9 cellular contexts compared by ENCODE assay signal in genomic region chr5:151238303-151238741, GRCh38. TPM values are rescaled to one million over a fixed set of nuclear protein-coding genes. Genes with fewer than 3 reads are reported as not detected.
A peak's percentile ranks its signal among the peaks of the same experiment; 100 is the strongest.
DNase-seq lines count a peak whose midpoint lies in the region; ATAC-seq and TF ChIP-seq lines count a peak whose summit lies in the region.
"Had no signal": no experiment of that assay in that cellular context is flagged by ENCODE, and none has a peak within 500 bp of the region (broad histone marks: within the 10 kb centered on the region; RNA-seq: fewer than 3 reads in every experiment).

No MANE protein-coding gene starts in this region.

- H3K36me3 Mint-ChIP-seq in stimulated activated naive B cell treated with anti-CD40 and anti-IgM and Interleukin-4, amounts not matched to agents 10 μg/mL and 1 μg/mL and 100 μg/mL, for 72 hours = peaks cover 2 to 3% of the 10 kb centered on the region in 2 donors

- no peak for TF ChIP-seq CTCF in esophagus squamous epithelium (IDR thresholded peaks at IDR 0.05)

- no peaks in the 10 kb centered on the region for H3K27me3 Mint-ChIP-seq in stimulated activated naive B cell treated with anti-CD40 and anti-IgM and Interleukin-4, amounts not matched to agents 10 μg/mL and 1 μg/mL and 100 μg/mL, for 72 hours

- H3K4me3 ChIP-seq in esophagus squamous epithelium = peak overlapping the region in 3 of 4 donors; percentile 7 to 52 (median 7)

- ATAC-seq in GM19025 (IDR thresholded peaks at IDR 0.05; ENCODE audit: low read depth, unreplicated experiment) (peak; percentile 38), HG03066 (IDR thresholded peaks at IDR 0.05; ENCODE audit: low read depth, unreplicated experiment) (peak; percentile 25)
- ATAC-seq in stimulated activated naive B cell treated with anti-CD40 and anti-IgM and Interleukin-4, amounts not matched to agents 10 μg/mL and 1 μg/mL and 100 μg/mL, for 72 hours (replicated peaks) = peak; percentile 48 to 65

- TF ChIP-seq POLR2A in esophagus squamous epithelium (IDR thresholded peaks at IDR 0.05) = no peak

- H3K4me1 ChIP-seq in esophagus squamous epithelium = peaks cover 0 to 19% (median 12%) of the 10 kb centered on the region in 3 donors

- H3K9me3 Mint-ChIP-seq in stimulated activated naive B cell treated with anti-CD40 and anti-IgM and Interleukin-4, amounts not matched to agents 10 μg/mL and 1 μg/mL and 100 μg/mL, for 72 hours = peaks cover 0 to 3% of the 10 kb centered on the region in 2 donors

- no peaks in the 10 kb centered on the region for H3K27me3 ChIP-seq in esophagus squamous epithelium

- DNase-seq in esophagus squamous epithelium (lab: John Stamatoyannopoulos, UW) = no peak
- DNase-seq in stimulated activated naive B cell treated with anti-CD40 and anti-IgM and Interleukin-4, amounts not matched to agents 10 μg/mL and 1 μg/mL and 100 μg/mL, for 72 hours = peak; percentile 34
- no peak for DNase-seq in activated CD4-positive, alpha-beta T cell treated with anti-CD3 and anti-CD28 coated beads for 4 hours
- DNase-seq in H4 (ENCODE audit: low spot score) = no peak
- no peak for DNase-seq in GDM1 (lab: John Stamatoyannopoulos, UW)
- DNase-seq in stimulated activated CD8-positive, alpha-beta memory T cell treated with anti-CD3 and anti-CD28 coated beads, Interleukin-4, amount 100 ng/mL, for 48 hours = no peak

- peak overlapping the region; percentile 76 to 83 for H3K4me3 Mint-ChIP-seq in stimulated activated naive B cell treated with anti-CD40 and anti-IgM and Interleukin-4, amounts not matched to agents 10 μg/mL and 1 μg/mL and 100 μg/mL, for 72 hours

- peak overlapping the region; percentile 85 for H3K27ac Mint-ChIP-seq in stimulated activated naive B cell treated with anti-CD40 and anti-IgM and Interleukin-4, amounts not matched to agents 10 μg/mL and 1 μg/mL and 100 μg/mL, for 72 hours

- H3K4me1 Mint-ChIP-seq in stimulated activated naive B cell treated with anti-CD40 and anti-IgM and Interleukin-4, amounts not matched to agents 10 μg/mL and 1 μg/mL and 100 μg/mL, for 72 hours = peaks cover 61 to 86% of the 10 kb centered on the region in 2 donors

- WGBS in esophagus squamous epithelium, 2 donors = 35% methylated on average over 7 to 10 of the region's 14 CpGs

- no peaks in the 10 kb centered on the region for H3K36me3 ChIP-seq in esophagus squamous epithelium

- H3K9me3 ChIP-seq in esophagus squamous epithelium = no peaks in the 10 kb centered on the region

- intact Hi-C loops in esophagus squamous epithelium (cut with DNase I) = loop anchor here (10.0 kb wide), 1 partner anchor 114 kb away; no protein-coding TSS in a partner anchor

- peak overlapping the region; percentile 38 to 79 (median 69) for H3K27ac ChIP-seq in esophagus squamous epithelium
- H3K27ac ChIP-seq: HL-60 had no signal

RNA-seq across cellular contexts. Expression of gene CCDC69, which starts 14.4 kb away (rescaled TPM):
- 10 to 100 TPM; 10.9 to 87.0 (median 37.8) TPM for total RNA-seq in esophagus squamous epithelium
- total RNA-seq in H4 (2014; rRNA removed; shearing (Covaris generic)) = 4.9 and 7.2 TPM in 2 replicates

RNA-seq across cellular contexts. Expression of gene GM2A, which starts 14.7 kb away (rescaled TPM):
- 100 to 1,000 TPM in 2 of 4 donors, 10 to 100 TPM in 2; 62.4 to 132 (median 89.7) TPM for total RNA-seq in esophagus squamous epithelium
- total RNA-seq in H4 (2014; rRNA removed; shearing (Covaris generic)) = 13.7 and 16.2 TPM in 2 replicates
